In genomic region chr3:52167240-52167639, GRCh38 we compare ENCODE assay signal across 21 cellular contexts. TPM values are rescaled to one million over a fixed set of nuclear protein-coding genes. Genes with fewer than 3 reads are reported as not detected.
DNase-seq lines count a peak whose midpoint lies in the region; ATAC-seq, FAIRE-seq and TF ChIP-seq lines count a peak whose summit lies in the region.
"Had no signal": no experiment of that assay in that cellular context is flagged by ENCODE, and none has a peak within 500 bp of the region (broad histone marks: within the 10 kb centered on the region; RNA-seq: fewer than 3 reads in every experiment).

No MANE protein-coding gene starts in this region.

- no peak for TF ChIP-seq CTCF in spleen (IDR thresholded peaks at IDR 0.05 in 8 of 11, conservative IDR thresholded peaks at IDR 0.05 in 3 of 11)
- TF ChIP-seq CTCF in RWPE1 (conservative IDR thresholded peaks at IDR 0.05; ENCODE audit: low read depth): no peak

- no peaks in the 10 kb centered on the region for H3K27me3 ChIP-seq in SJCRH30
- no peaks in the 10 kb centered on the region for H3K27me3 ChIP-seq in iPS-15b (ENCODE audit: control insufficient read depth, insufficient read depth, low read length)
- H3K27me3 ChIP-seq in spleen (replicated peaks in 1 of 7): no peaks in the 10 kb centered on the region
- H3K27me3 ChIP-seq: BE2C had no signal

- H3K4me3 ChIP-seq in SJCRH30 (no peak overlapping the region), iPS-15b (ENCODE audit: low read depth, low read length) (peak overlapping the region; percentile 31), spleen (no peak overlapping the region)

- H3K9me3 ChIP-seq in SJCRH30 (replicated peaks): no peaks in the 10 kb centered on the region
- no peaks in the 10 kb centered on the region for H3K9me3 ChIP-seq in iPS-15b (ENCODE audit: control insufficient read depth, insufficient read depth, low read length)
- H3K9me3 ChIP-seq in spleen: no peaks in the 10 kb centered on the region
- H3K9me3 ChIP-seq: BE2C had no signal

- DNase-seq in HTR-8/SVneo (ENCODE audit: insufficient read length, low spot score): no peak
- no peak for DNase-seq in SJCRH30
- peak; percentile 18 for DNase-seq in spleen
- no peak for DNase-seq in NCI-H510A treated with DMSO at 0.1 percent for 48 hours (lab: John Stamatoyannopoulos, UW)
- no peak for DNase-seq in RWPE1 (ENCODE audit: low spot score)
- DNase-seq: BE2C, DMS53, GF-D8, Karpas-422, NCI-H1417 treated with DMSO at 0.1 percent for 48 hours, NCI-H1930, NCI-H2227 treated with DMSO at 0.1 percent for 48 hours, NCI-H524, T-cell had no signal

- TF ChIP-seq POLR2A in spleen (IDR thresholded peaks at IDR 0.05): no peak

- POLR2A ChIA-PET in RWPE1 (lab: Yijun Ruan, JAX; ENCODE audit: low non-redundant PET): no interaction called here

- H3K36me3 ChIP-seq in SJCRH30 (no peaks in the 10 kb centered on the region), iPS-15b (ENCODE audit: control insufficient read depth, insufficient read depth, low read length) (no peaks in the 10 kb centered on the region), spleen (no peaks in the 10 kb centered on the region)
- H3K36me3 ChIP-seq: BE2C had no signal

- H3K27ac ChIP-seq in SJCRH30: peak overlapping the region; percentile 57
- H3K27ac ChIP-seq in spleen: no peak overlapping the region
- H3K27ac ChIP-seq in RWPE1: no peak overlapping the region

- H3K4me1 ChIP-seq in SJCRH30 (peaks cover 32% of the 10 kb centered on the region), iPS-15b (ENCODE audit: control insufficient read depth, insufficient read depth, low read length) (peaks cover 7% of the 10 kb centered on the region), spleen (no peaks in the 10 kb centered on the region)
- H3K4me1 ChIP-seq: BE2C had no signal

- 59 to 80% (median 78%) methylated on average over 9 of the region's 9 CpGs for WGBS in spleen, 5 donors

- no peak for ATAC-seq in HG02678 (IDR thresholded peaks at IDR 0.05; ENCODE audit: unreplicated experiment)
- ATAC-seq: T-cell had no signal

- peak overlapping the region; percentile 41 for H3K9ac ChIP-seq in iPS-15b (ENCODE audit: low read depth, low read length)

- CTCF ChIA-PET in RWPE1 (lab: Yijun Ruan, JAX): interaction anchor here (0.7 kb wide), 1 partner anchor 15 kb away, joined by 7 read pairs; no protein-coding TSS in a partner anchor

- intact Hi-C loops in spleen (cut with DNase I; ENCODE audit: low total_unique reads): no loop called here

- peak; percentile 71 for FAIRE-seq in HTR-8/SVneo (lab: Jason Lieb, UNC)
- FAIRE-seq: D721Med had no signal

RNA-seq across cellular contexts. Expression of gene POC1A, which starts 13.0 kb away (rescaled TPM):
- total RNA-seq in SJCRH30 (2014; rRNA removed; shearing (Covaris generic)): 27.1 and 28.3 TPM in 2 replicates
- 1 to 10 TPM; 1.6 to 4.4 (median 2.5) TPM for total RNA-seq in spleen
- 1 to 10 TPM; 2.4 to 3.2 (median 3.2) TPM for polyA plus RNA-seq in spleen

RNA-seq across cellular contexts. Expression of gene ALAS1, which starts 30.7 kb away (rescaled TPM):
- total RNA-seq in SJCRH30 (2014; rRNA removed; shearing (Covaris generic)): 46.8 and 50.3 TPM in 2 replicates
- total RNA-seq in spleen: 10 to 100 TPM; 25.3 to 40.8 (median 33.8) TPM
- 10 to 100 TPM; 13.0 to 25.3 (median 15.4) TPM for polyA plus RNA-seq in spleen

RNA-seq across cellular contexts. Expression of gene TLR9, which starts 58.2 kb away (rescaled TPM):
- total RNA-seq in SJCRH30 (2014; rRNA removed; shearing (Covaris generic)): not detected in 2 replicates
- total RNA-seq in spleen: 1 to 10 TPM; 2.3 to 7.7 (median 4.2) TPM
- polyA plus RNA-seq in spleen: 1 to 10 TPM in 1 of 3 donors, under 1 TPM in 1, not detected in 1; 0.55 to 3.8 TPM
- total RNA-seq: A673, H4, HT1080, MCF 10A had no signal
